Comparison of ENCODE assay signal across 1 cellular context in genomic region chr1:54051936-54052469, GRCh38.
TF ChIP-seq lines count a peak whose summit lies in the region.

No MANE protein-coding gene starts in this region.

TF ChIP-seq in liver, 16 proteins besides CTCF, POLR2A, EP300 and RAD21:
- no peak for TF ChIP-seq REST (IDR thresholded peaks at IDR 0.05)
- no peak for TF ChIP-seq GABPA (IDR thresholded peaks at IDR 0.05 in 1 of 2, conservative IDR thresholded peaks at IDR 0.05 in 1 of 2)
- TF ChIP-seq HNF4G (IDR thresholded peaks at IDR 0.05): no peak
- TF ChIP-seq SP1 (IDR thresholded peaks at IDR 0.05): no peak
- TF ChIP-seq HNF4A (conservative IDR thresholded peaks at IDR 0.05): no peak
- no peak for TF ChIP-seq FOXA1 (IDR thresholded peaks at IDR 0.05)
- no peak for TF ChIP-seq ZBTB33 (IDR thresholded peaks at IDR 0.05)
